ENCODE assay signal across 8 cellular contexts in the genomic region with DNA sequence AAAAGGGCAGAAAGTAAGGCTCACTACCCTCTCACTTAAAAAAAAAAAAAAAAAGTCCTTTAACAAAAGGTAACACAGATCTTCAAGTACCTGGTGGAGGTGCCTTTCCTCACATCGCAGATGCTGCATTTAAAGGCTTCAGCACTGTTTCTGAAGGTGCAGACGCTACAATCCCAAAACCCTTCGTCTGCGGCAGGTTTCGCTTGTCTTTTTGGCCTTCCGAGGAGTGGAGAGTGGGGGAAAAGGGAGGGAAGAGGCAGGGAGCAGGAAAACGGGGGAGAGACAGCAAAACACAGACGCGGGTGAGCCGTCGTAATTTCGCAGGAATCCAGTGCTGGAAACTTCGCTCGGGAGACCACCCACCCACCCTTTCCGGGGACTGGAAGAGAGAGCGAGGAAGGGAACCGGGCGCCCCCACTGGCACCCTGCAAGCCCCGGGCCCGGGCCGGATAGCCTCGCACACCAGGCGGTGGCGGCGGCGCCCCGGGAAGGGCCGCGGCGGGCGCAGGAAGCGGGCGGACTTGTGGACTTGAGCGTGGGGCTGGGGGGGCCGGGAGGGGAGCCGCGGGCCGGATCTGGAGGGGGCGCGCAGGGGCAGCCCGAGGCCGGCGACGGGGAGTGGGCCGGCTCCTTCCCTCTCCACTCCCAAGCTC. TPM values are rescaled to one million over a fixed set of nuclear protein-coding genes. Genes with fewer than 3 reads are reported as not detected.
DNase-seq lines count a peak whose midpoint lies in the region; ATAC-seq and TF ChIP-seq lines count a peak whose summit lies in the region.

A gene (minus strand): TSS at position 216 of the 653 bp plus-strand sequence.

- peak within 1 kb of the TSS; percentile 88 for H3K4me3 Mint-ChIP-seq in MCF 10A (ENCODE audit: unreplicated experiment)

- intact Hi-C loops in A673 (cut with micrococcal nuclease; ENCODE audit: unreplicated experiment) = loop anchor here (10.0 kb wide), 1 partner anchor 378 kb away; no protein-coding TSS in a partner anchor
- intact Hi-C loops in MCF 10A (cut with micrococcal nuclease) = loop anchor here (1.0 to 5.0 kb wide), 5 partner anchors 174 to 489 kb away; no protein-coding TSS in a partner anchor

- ATAC-seq in GM18520 (IDR thresholded peaks at IDR 0.05; ENCODE audit: unreplicated experiment) = peak; percentile 7
- peak; percentile 31 for ATAC-seq in HG03064 (IDR thresholded peaks at IDR 0.05; ENCODE audit: low read depth, unreplicated experiment)
- ATAC-seq in RWPE2 (ENCODE audit: low read depth) = peak; percentile 58

- peaks cover 33% of the 10 kb centered on the region for H3K4me1 Mint-ChIP-seq in MCF 10A (ENCODE audit: insufficient read depth, unreplicated experiment)

- peak within 1 kb of the TSS; percentile 70 for H3K27ac ChIP-seq in A673 (ENCODE audit: low read depth, low read length, poor library complexity, severe bottlenecking)
- H3K27ac ChIP-seq in RWPE2 (ENCODE audit: poor library complexity, severe bottlenecking) = peak within 1 kb of the TSS; percentile 71

- H3K27me3 ChIP-seq in A673 (replicated peaks; ENCODE audit: insufficient read depth, low read depth, low read length, poor library complexity) (no peaks in the 10 kb centered on the region), RWPE2 (ENCODE audit: insufficient read depth, poor library complexity, severe bottlenecking) (no peaks in the 10 kb centered on the region), kidney epithelial cell (ENCODE audit: control insufficient read depth, insufficient read depth, low read length) (peaks cover 2% of the 10 kb centered on the region)

- H3K9me3 ChIP-seq in A673 (ENCODE audit: low read depth, low read length, poor library complexity, severe bottlenecking) (no peaks in the 10 kb centered on the region), RWPE2 (ENCODE audit: severe bottlenecking) (no peaks in the 10 kb centered on the region)

- H3K4me1 ChIP-seq in A673 (ENCODE audit: insufficient read depth, low read length, poor library complexity, severe bottlenecking) (no peaks in the 10 kb centered on the region), RWPE2 (ENCODE audit: insufficient read depth, poor library complexity, severe bottlenecking) (peaks cover 23% of the 10 kb centered on the region)

- no peaks in the 10 kb centered on the region for H3K36me3 ChIP-seq in A673 (ENCODE audit: insufficient read depth, low read length, poor library complexity, severe bottlenecking)
- peaks cover 9% of the 10 kb centered on the region; the same call in 1 of the 2 replicates for H3K36me3 ChIP-seq in RWPE2 (ENCODE audit: low read depth)
- H3K36me3 ChIP-seq in kidney epithelial cell (ENCODE audit: control insufficient read depth, insufficient read depth, low read length) = no peaks in the 10 kb centered on the region

- H3K9me3 Mint-ChIP-seq in MCF 10A (ENCODE audit: unreplicated experiment) = peaks cover 7% of the 10 kb centered on the region

- POLR2A ChIA-PET in A673 (lab: Charles Lee; ENCODE audit: low non-redundant PET) (no interaction called here), MCF 10A (lab: Yijun Ruan, JAX) (interaction anchor here (0.6 to 1.8 kb wide), 12 partner anchors 14 to 375 kb away, joined by 3 to 11 read pairs (median 4); no protein-coding TSS in a partner anchor)

- peaks cover 13% of the 10 kb centered on the region for H3K27me3 Mint-ChIP-seq in MCF 10A (ENCODE audit: insufficient read depth, unreplicated experiment)

- H3K4me3 ChIP-seq in A673 (ENCODE audit: low read depth, low read length, poor library complexity, severe bottlenecking) (peak within 1 kb of the TSS; percentile 58), RWPE2 (ENCODE audit: severe bottlenecking) (peak within 1 kb of the TSS; percentile 89), kidney epithelial cell (ENCODE audit: low read depth, low read length) (peak within 1 kb of the TSS; percentile 61)

- BruUV-seq in A673 (replicated peaks; lab: Mats Ljungman, UMichigan) = no TSS peak
- BruUV-seq in MCF 10A (replicated peaks; lab: Mats Ljungman, UMichigan) = no TSS peak

- DNase-seq in A673 (ENCODE audit: low spot score) (peak; percentile 42), RWPE2 (ENCODE audit: low spot score) (no peak), MCF 10A (ENCODE audit: unreplicated experiment) (peak; percentile 52), kidney epithelial cell (ENCODE audit: low read depth) (no peak), HK-2 (ENCODE audit: unreplicated experiment) (no peak)
- peak; percentile 17 for DNase-seq in stimulated activated CD8-positive, alpha-beta memory T cell treated with anti-CD3 and anti-CD28 coated beads, Interleukin-12 subunit alpha, Interleukin-12 subunit beta, amount 100 ng/mL, for 1 hour (ENCODE audit: low read depth)

- no peak for TF ChIP-seq CTCF in A673 (conservative IDR thresholded peaks at IDR 0.05; ENCODE audit: low read depth, low read length)
- no peak for TF ChIP-seq CTCF in RWPE2 (IDR thresholded peaks at IDR 0.05; ENCODE audit: poor library complexity, severe bottlenecking)
- no peak for TF ChIP-seq CTCF in MCF 10A (IDR thresholded peaks at IDR 0.05; ENCODE audit: unreplicated experiment)
- no peak for TF ChIP-seq CTCF in kidney epithelial cell (IDR thresholded peaks at IDR 0.05; ENCODE audit: insufficient read depth, low read length, poor library complexity, severe bottlenecking)

- H3K27ac Mint-ChIP-seq in MCF 10A (ENCODE audit: low read depth, unreplicated experiment) = peak within 1 kb of the TSS; percentile 67

- peaks cover 8% of the 10 kb centered on the region for H3K36me3 Mint-ChIP-seq in MCF 10A (ENCODE audit: insufficient read depth, unreplicated experiment)

- CTCF ChIA-PET in A673 (lab: Charles Lee) (no interaction called here), MCF 10A (lab: Yijun Ruan, JAX) (interaction anchor here (0.9 to 1.0 kb wide), 2 partner anchors 375 to 376 kb away, joined by 3 read pairs; no protein-coding TSS in a partner anchor)

RNA-seq across cellular contexts. Expression of the gene that starts here (rescaled TPM):
- total RNA-seq in A673 (2021) = 6.7 and 7.5 TPM in 2 replicates
- 19.4 and 20.2 TPM in 2 replicates for total RNA-seq in MCF 10A (2022)
- total RNA-seq in kidney epithelial cell = 11.6 and 12.0 TPM in 2 replicates

Comparison
In these comparisons a context has a peak if more than half of its experiments do, and no peak if none do; other contexts are left out.
1. DNase-seq: peak in A673 (single experiment), MCF 10A (single experiment) and stimulated activated CD8-positive, alpha-beta memory T cell treated with anti-CD3 and anti-CD28 coated beads, Interleukin-12 subunit alpha, Interleukin-12 subunit beta, amount 100 ng/mL, for 1 hour (single experiment); none in RWPE2 (single experiment), kidney epithelial cell (single experiment) and HK-2 (single experiment).
2. ATAC-seq: peak in every context shown above with its lines; median percentile 58 in RWPE2; 31 in HG03064; 7 in GM18520.
3. Peak in every context shown above with its lines, with median percentiles within 50 percentile points of each other: H3K4me3 ChIP-seq.